ENCODE assay signal across 9 cellular contexts in the genomic region with DNA sequence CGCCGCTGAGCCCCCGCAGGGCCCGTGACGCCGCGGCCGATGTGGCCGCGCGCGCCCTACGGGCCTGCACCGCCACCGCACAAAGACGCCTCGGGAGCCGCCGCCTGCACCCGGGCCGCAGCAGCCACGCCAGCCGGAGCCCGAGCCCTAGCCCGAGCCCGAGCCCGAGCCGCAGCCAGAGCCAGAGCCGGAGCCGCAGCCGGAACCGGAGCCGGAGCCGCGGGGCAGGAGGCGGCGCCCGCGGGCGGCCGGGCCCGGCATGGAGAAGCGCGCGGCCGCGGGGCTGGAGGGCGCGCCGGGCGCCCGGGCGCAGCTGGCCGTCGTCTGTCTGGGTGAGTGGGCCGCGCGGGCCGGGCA. TPM values are rescaled to one million over a fixed set of nuclear protein-coding genes. Genes with fewer than 3 reads are reported as not detected.
DNase-seq lines count a peak whose midpoint lies in the region; ATAC-seq and TF ChIP-seq lines count a peak whose summit lies in the region.
"Had no signal": no experiment of that assay in that cellular context is flagged by ENCODE, and none has a peak within 500 bp of the region (broad histone marks: within the 10 kb centered on the region; RNA-seq: fewer than 3 reads in every experiment).

No MANE protein-coding gene starts in this region.

- TF ChIP-seq CTCF in fibroblast of the aortic adventitia (IDR thresholded peaks at IDR 0.05; ENCODE audit: insufficient read depth, low read length) (no peak), omental fat pad (IDR thresholded peaks at IDR 0.05) (no peak)

- peak overlapping the region; percentile 92 for H3K4me2 ChIP-seq in BLaER1

- peak overlapping the region; percentile 93 for H3K9ac ChIP-seq in BLaER1

- H3K4me1 ChIP-seq in BLaER1: peaks cover 28% of the 10 kb centered on the region

- no peaks in the 10 kb centered on the region for H3K9me3 ChIP-seq in BLaER1

- H3K27ac ChIP-seq in BLaER1: peak overlapping the region; percentile 82

- peaks cover 43% of the 10 kb centered on the region for H4K20me1 ChIP-seq in BLaER1

- H3K36me3 ChIP-seq in BLaER1: peaks cover 33% of the 10 kb centered on the region

- no peaks in the 10 kb centered on the region for H3K27me3 ChIP-seq in BLaER1

- DNase-seq in NCI-H69 (lab: John Stamatoyannopoulos, UW) (peak; percentile 61), fibroblast of the aortic adventitia (ENCODE audit: low read depth) (no peak), omental fat pad (ENCODE audit: low spot score) (no peak)
- no peak for DNase-seq in activated CD4-positive, alpha-beta T cell treated with anti-CD3 and anti-CD28 coated beads for 48 hours

- ATAC-seq in omental fat pad (ENCODE audit: low FRiP score) (peak; percentile 20), GM21423 (IDR thresholded peaks at IDR 0.05; ENCODE audit: unreplicated experiment) (no peak), HG03460 (IDR thresholded peaks at IDR 0.05; ENCODE audit: unreplicated experiment) (no peak), HG03039 (IDR thresholded peaks at IDR 0.05; ENCODE audit: unreplicated experiment) (no peak)
- ATAC-seq: GM12878 had no signal

- H3K4me3 ChIP-seq in BLaER1 (peak overlapping the region; percentile 83), fibroblast of the aortic adventitia (ENCODE audit: low read depth, low read length) (peak overlapping the region; percentile 73)
- H3K4me3 ChIP-seq: GM12878 had no signal

RNA-seq across cellular contexts. Expression of a gene that starts 0.4 kb away (rescaled TPM):
- 15.0 and 33.2 TPM in 2 replicates for total RNA-seq in fibroblast of the aortic adventitia (ENCODE audit: low replicate concordance)
- total RNA-seq in omental fat pad: 10 to 100 TPM; 19.1 to 61.8 (median 28.3) TPM

RNA-seq across cellular contexts. Expression of a gene that starts 31.1 kb away (rescaled TPM):
- total RNA-seq in fibroblast of the aortic adventitia (ENCODE audit: low replicate concordance) (not detected in 2 replicates), omental fat pad (100 to 1,000 TPM in 1 of 4 donors, 10 to 100 TPM in 3; 12.9 to 150 (median 33.1) TPM)
- total RNA-seq: GM12878 had no signal

Comparison
In these comparisons a context has a peak if more than half of its experiments do, and no peak if none do; other contexts are left out.
1. RNA of a gene that starts 31.1 kb away (total RNA-seq): 12.9 to 150 TPM in omental fat pad; not detected in fibroblast of the aortic adventitia; every median in the first group is over 10 times any median in the second.